In genomic region chr2:144331652-144332355, GRCh38 we compare ENCODE assay signal across 8 cellular contexts.
A peak's percentile ranks its signal among the peaks of the same experiment; 100 is the strongest.
DNase-seq lines count a peak whose midpoint lies in the region; ATAC-seq and TF ChIP-seq lines count a peak whose summit lies in the region.

No MANE protein-coding gene starts in this region.

- peaks cover 5 to 11% of the 10 kb centered on the region in 2 donors for H3K36me3 Mint-ChIP-seq in activated T-cell treated with anti-CD3 and anti-CD28 coated beads, Interleukin-2, amount 50 U/mL, for 72 hours (ENCODE audit: insufficient read depth in 2 of 2)
- H3K36me3 Mint-ChIP-seq in osteocyte (ENCODE audit: unreplicated experiment): peaks cover 4% of the 10 kb centered on the region

- no peak for TF ChIP-seq EP300 in Ishikawa (IDR thresholded peaks at IDR 0.05; ENCODE audit: borderline replicate concordance)

- TF ChIP-seq CTCF in osteocyte (IDR thresholded peaks at IDR 0.05): peak; percentile 51

- peaks cover 6% of the 10 kb centered on the region for H3K27me3 Mint-ChIP-seq in activated T-cell treated with anti-CD3 and anti-CD28 coated beads, Interleukin-2, amount 50 U/mL, for 72 hours (ENCODE audit: low read depth)
- no peaks in the 10 kb centered on the region for H3K27me3 Mint-ChIP-seq in osteocyte (ENCODE audit: unreplicated experiment)

- H3K4me3 Mint-ChIP-seq in activated T-cell treated with anti-CD3 and anti-CD28 coated beads, Interleukin-2, amount 50 U/mL, for 72 hours: peak overlapping the region; percentile 88 to 93
- peak overlapping the region; percentile 92 for H3K4me3 Mint-ChIP-seq in osteocyte (ENCODE audit: unreplicated experiment)

- peaks cover 55% of the 10 kb centered on the region for H3K4me1 Mint-ChIP-seq in activated T-cell treated with anti-CD3 and anti-CD28 coated beads, Interleukin-2, amount 50 U/mL, for 72 hours (ENCODE audit: low read depth)
- H3K4me1 Mint-ChIP-seq in osteocyte (ENCODE audit: unreplicated experiment): peaks cover 22% of the 10 kb centered on the region

- DNase-seq in activated T-cell treated with anti-CD3 and anti-CD28 coated beads for 1 hour (ENCODE audit: low read depth): peak; percentile 54
- DNase-seq in activated T-cell treated with anti-CD3 and anti-CD28 coated beads for 4 hours: no peak
- DNase-seq in activated T-cell treated with anti-CD3 and anti-CD28 coated beads, Interleukin-2, amount 50 U/mL, for 72 hours: peak in 1 of 2 donors; percentile 79
- peak; percentile 80 for DNase-seq in germinal center (ENCODE audit: low spot score)
- peak; percentile 88 for DNase-seq in osteocyte (ENCODE audit: extremely low spot score, unreplicated experiment)
- no peak for DNase-seq in cortex of kidney (lab: John Stamatoyannopoulos, UW)

- no peak for TF ChIP-seq RAD21 in Ishikawa (IDR thresholded peaks at IDR 0.05; ENCODE audit: low read depth)

- ATAC-seq in GM21786 (IDR thresholded peaks at IDR 0.05; ENCODE audit: unreplicated experiment): peak; percentile 68
- ATAC-seq in activated T-cell treated with anti-CD3 and anti-CD28 coated beads, Interleukin-2, amount 50 U/mL, for 72 hours (replicated peaks in 1 of 2): no peak

- peak overlapping the region; percentile 96 for H3K27ac Mint-ChIP-seq in activated T-cell treated with anti-CD3 and anti-CD28 coated beads, Interleukin-2, amount 50 U/mL, for 72 hours
- peak overlapping the region; percentile 86 for H3K27ac Mint-ChIP-seq in osteocyte (ENCODE audit: unreplicated experiment)

- peaks cover 0 to 4% of the 10 kb centered on the region in 2 donors for H3K9me3 Mint-ChIP-seq in activated T-cell treated with anti-CD3 and anti-CD28 coated beads, Interleukin-2, amount 50 U/mL, for 72 hours
- peaks cover 3% of the 10 kb centered on the region for H3K9me3 Mint-ChIP-seq in osteocyte (ENCODE audit: unreplicated experiment)

TF ChIP-seq in Ishikawa, 13 proteins besides CTCF, POLR2A, EP300 and RAD21:
- TF ChIP-seq TAF1 (IDR thresholded peaks at IDR 0.05; ENCODE audit: low read depth): peak; percentile 53
- TF ChIP-seq MAX (IDR thresholded peaks at IDR 0.05): peak; percentile 72; the same call in 1 of the 2 replicates
- peak; percentile 78; the same call in 1 of the 2 replicates for TF ChIP-seq ZBTB7A (IDR thresholded peaks at IDR 0.05; ENCODE audit: low read depth)
- TF ChIP-seq CEBPB (IDR thresholded peaks at IDR 0.05): no peak
- no peak; the same call in 1 of the 2 replicates for TF ChIP-seq TCF12 (IDR thresholded peaks at IDR 0.05; ENCODE audit: low read depth)
- 0 out of 2 replicates have a peak, but pooled peaks have one; percentile 26 for TF ChIP-seq YY1 (IDR thresholded peaks at IDR 0.05; ENCODE audit: low read depth)

Comparison
In these comparisons a context has a peak if more than half of its experiments do, and no peak if none do; other contexts are left out.
1. DNase-seq: peak in activated T-cell treated with anti-CD3 and anti-CD28 coated beads for 1 hour (single experiment), germinal center (single experiment) and osteocyte (single experiment); none in activated T-cell treated with anti-CD3 and anti-CD28 coated beads for 4 hours (single experiment) and cortex of kidney (single experiment).